8 cellular contexts compared by ENCODE assay signal in genomic region chr1:156860639-156861423, GRCh38. TPM values are rescaled to one million over a fixed set of nuclear protein-coding genes. Genes with fewer than 3 reads are reported as not detected.
DNase-seq lines count a peak whose midpoint lies in the region; ATAC-seq, FAIRE-seq and TF ChIP-seq lines count a peak whose summit lies in the region.

NTRK1 (plus strand) TSS chr1:156860865; CDS start chr1:156860935, 70 bp downstream.

- WGBS in GM12878 (ENCODE audit: insufficient coverage, insufficient replicate concordance, low lambda C conversion rate, missing lambda C conversion rate) = 14% methylated on average over 60 of the region's 69 CpGs
- 3 to 7% methylated on average over 23 to 60 of the region's 69 CpGs for WGBS in lower leg skin, 2 donors

- H3K36me3 Mint-ChIP-seq in T-helper 2 cell treated with Interferon-gamma antibody and Interleukin-4, amounts not matched to agents 5 μg/mL and 100 μg/mL, for 36 hours (ENCODE audit: low read depth) = no peaks in the 10 kb centered on the region
- peaks cover 0 to 4% (median 0%) of the 10 kb centered on the region in 3 donors for H3K36me3 Mint-ChIP-seq in immature natural killer cell

- no peaks in the 10 kb centered on the region for H3K9me2 ChIP-seq in MM.1S (replicated peaks; ENCODE audit: insufficient read depth, low read length)

- peaks cover 56% of the 10 kb centered on the region for H3K27me3 ChIP-seq in DND-41 (ENCODE audit: insufficient read depth, low read length, poor library complexity)
- H3K27me3 ChIP-seq in MM.1S (replicated peaks; ENCODE audit: insufficient read depth, low read length) = peaks cover 71% of the 10 kb centered on the region
- peaks cover 8 to 22% of the 10 kb centered on the region in 2 experiments for H3K27me3 ChIP-seq in GM12878 (replicated peaks in 1 of 2; ENCODE audit: control insufficient read depth in 2 of 2, insufficient read depth in 2 of 2, low read length in 1 of 2)

- no peak for TF ChIP-seq POLR2A in GM12878 (IDR thresholded peaks at IDR 0.05; ENCODE audit: low read depth, low read length)
- TF ChIP-seq POLR2A in lower leg skin (IDR thresholded peaks at IDR 0.05) = no peak

- TF ChIP-seq RAD21 in GM12878 (IDR thresholded peaks at IDR 0.05; ENCODE audit: insufficient read depth, low read depth, low read length) = no peak

- H3K4me3 ChIP-seq in DND-41 (ENCODE audit: low read depth in 1 of 2, low read length in 2 of 2) (peak within 1 kb of the TSS in 1 of 2 experiments; percentile 41; a peak in 2 of 4 replicates), MM.1S (ENCODE audit: low read length) (peak within 1 kb of the TSS; percentile 39), GM12878 (peak within 1 kb of the TSS; percentile 53; the same call in 1 of the 2 replicates), lower leg skin (ENCODE audit: low read depth, poor library complexity, severe bottlenecking) (no peak within 1 kb of the TSS)

- BruUV-seq in GM12878 (replicated peaks; lab: Mats Ljungman, UMichigan) = no TSS peak

- ATAC-seq in DND-41 (ENCODE audit: insufficient read depth, low read depth) (peak; percentile 96), GM12878 (peak; percentile 77)

- DNase-seq in DND-41 = peak; percentile 86
- DNase-seq in MM.1S = peak; percentile 78
- DNase-seq in T-helper 2 cell treated with Interferon-gamma antibody and Interleukin-4, amounts not matched to agents 5 μg/mL and 100 μg/mL, for 36 hours (ENCODE audit: low spot score) = peak; percentile 75
- no peak for DNase-seq in GM12878 (ENCODE audit: low read depth, low spot score)
- DNase-seq in immature natural killer cell = peak; percentile 49 to 60 (median 58)
- DNase-seq in stimulated activated CD4-positive, alpha-beta T cell treated with anti-CD3 and anti-CD28 coated beads, Interleukin-4, amount 100 ng/mL, for 1 hour = peak; percentile 55
- no peak for DNase-seq in lower leg skin (ENCODE audit: low spot score in 2 of 2)
- no peak for DNase-seq in H4 (ENCODE audit: low spot score)

- H3K4me3 Mint-ChIP-seq in T-helper 2 cell treated with Interferon-gamma antibody and Interleukin-4, amounts not matched to agents 5 μg/mL and 100 μg/mL, for 36 hours = peak within 1 kb of the TSS; percentile 86
- peak within 1 kb of the TSS; percentile 80 to 90 (median 88) for H3K4me3 Mint-ChIP-seq in immature natural killer cell

- CTCF ChIA-PET in GM12878 (lab: Yijun Ruan, JAX) = interaction anchor here (0.7 to 9.4 kb wide), 44 partner anchors 9 to 296 kb away, joined by 3 to 248 read pairs (median 6); partner anchors contain the start of genes CRABP2, ISG20L2, METTL25B and MRPL24

- no peaks in the 10 kb centered on the region for H3F3A ChIP-seq in MM.1S (ENCODE audit: insufficient read depth, low read length)

- RAD21 ChIA-PET in GM12878 (lab: Charles Lee; ENCODE audit: unreplicated experiment) = interaction anchor here (0.6 to 7.0 kb wide), 18 partner anchors 17 to 247 kb away, joined by 3 to 115 read pairs (median 6); partner anchors contain the start of genes ISG20L2, METTL25B and MRPL24

- H3K4me1 Mint-ChIP-seq in T-helper 2 cell treated with Interferon-gamma antibody and Interleukin-4, amounts not matched to agents 5 μg/mL and 100 μg/mL, for 36 hours (ENCODE audit: low read depth) = peaks cover 55% of the 10 kb centered on the region
- H3K4me1 Mint-ChIP-seq in immature natural killer cell = peaks cover 18 to 27% of the 10 kb centered on the region in 2 donors

- H3K9me3 Mint-ChIP-seq in T-helper 2 cell treated with Interferon-gamma antibody and Interleukin-4, amounts not matched to agents 5 μg/mL and 100 μg/mL, for 36 hours = no peaks in the 10 kb centered on the region
- no peaks in the 10 kb centered on the region for H3K9me3 Mint-ChIP-seq in immature natural killer cell

- intact Hi-C loops in GM12878 (cut with micrococcal nuclease; ENCODE audit: unreplicated experiment) (loop anchor here (1.0 kb wide), 4 partner anchors 22 to 172 kb away; no protein-coding TSS in a partner anchor), lower leg skin (cut with DNase I; ENCODE audit: low total_unique reads) (no loop called here)

- H3K79me2 ChIP-seq in DND-41 (ENCODE audit: insufficient read depth, low read length) (no peaks in the 10 kb centered on the region), MM.1S (ENCODE audit: low read length) (no peaks in the 10 kb centered on the region), GM12878 (ENCODE audit: control insufficient read depth, insufficient read depth, low read length) (no peaks in the 10 kb centered on the region)

- H3K4me2 ChIP-seq in DND-41 (ENCODE audit: insufficient read depth, low read length) (peak within 1 kb of the TSS; percentile 63), MM.1S (ENCODE audit: low read depth, low read length) (peak within 1 kb of the TSS; percentile 90), GM12878 (ENCODE audit: control insufficient read depth, insufficient read depth) (peak within 1 kb of the TSS; percentile 85)

- H3K9ac ChIP-seq in DND-41 (ENCODE audit: low read depth, low read length) (peak within 1 kb of the TSS; percentile 25; the same call in 1 of the 2 replicates), MM.1S (ENCODE audit: low read length) (no peak within 1 kb of the TSS), GM12878 (ENCODE audit: control insufficient read depth, insufficient read depth, low read length) (no peak within 1 kb of the TSS)

- no peak for TF ChIP-seq EP300 in GM12878 (IDR thresholded peaks at IDR 0.05; ENCODE audit: borderline replicate concordance in 1 of 2, control insufficient read depth in 1 of 2, low read depth in 2 of 2, low read length in 2 of 2)

- no peaks in the 10 kb centered on the region for H3K9me3 ChIP-seq in DND-41 (ENCODE audit: insufficient read depth, low read length, severe bottlenecking)
- no peaks in the 10 kb centered on the region for H3K9me3 ChIP-seq in MM.1S (replicated peaks; ENCODE audit: insufficient read depth, low read length)
- H3K9me3 ChIP-seq in GM12878 (replicated peaks; ENCODE audit: control insufficient read depth, insufficient read depth, low read length) = no peaks in the 10 kb centered on the region

- POLR2A ChIA-PET in GM12878 (lab: Charles Lee) = interaction anchor here (0.8 to 1.7 kb wide), 4 partner anchors 23 to 172 kb away, joined by 3 to 9 read pairs (median 6); no protein-coding TSS in a partner anchor

- TF ChIP-seq CTCF in DND-41 (IDR thresholded peaks at IDR 0.05; ENCODE audit: borderline replicate concordance, extremely low read depth, low read length, poor library complexity, severe bottlenecking) (no peak), MM.1S (IDR thresholded peaks at IDR 0.05; ENCODE audit: low read length) (no peak), GM12878 (IDR thresholded peaks at IDR 0.05 in 2 of 3, conservative IDR thresholded peaks at IDR 0.05 in 1 of 3; ENCODE audit: control insufficient read depth in 2 of 3, extremely low read depth in 1 of 3, insufficient read depth in 1 of 3, low read depth in 3 of 3, low read length in 3 of 3) (no peak), lower leg skin (IDR thresholded peaks at IDR 0.05) (no peak)

- no peak for FAIRE-seq in GM12878 (lab: Jason Lieb, UNC)

- SMC1A ChIA-PET in GM12878 (lab: Charles Lee; ENCODE audit: uncharacterized antibody, unreplicated experiment) = interaction anchor here (0.9 to 7.6 kb wide), 20 partner anchors 8 to 176 kb away, joined by 3 to 123 read pairs (median 6); partner anchors contain the start of genes ISG20L2, METTL25B and MRPL24

- H3K27ac Mint-ChIP-seq in T-helper 2 cell treated with Interferon-gamma antibody and Interleukin-4, amounts not matched to agents 5 μg/mL and 100 μg/mL, for 36 hours = peak within 1 kb of the TSS; percentile 28
- peak within 1 kb of the TSS in 4 of 6 donors; percentile 36 to 81 (median 48) for H3K27ac Mint-ChIP-seq in immature natural killer cell

- H3K4me1 ChIP-seq in DND-41 (ENCODE audit: insufficient read depth, low read length) (peaks cover 20% of the 10 kb centered on the region), MM.1S (ENCODE audit: low read length) (peaks cover 24% of the 10 kb centered on the region), GM12878 (ENCODE audit: control insufficient read depth, insufficient read depth, low read length) (peaks cover 26% of the 10 kb centered on the region)

- H3K27ac ChIP-seq in DND-41 (ENCODE audit: low read length) (no peak within 1 kb of the TSS), MM.1S (ENCODE audit: low read length) (no peak within 1 kb of the TSS), GM12878 (ENCODE audit: control insufficient read depth, insufficient read depth) (no peak within 1 kb of the TSS)

- H3K27me3 Mint-ChIP-seq in T-helper 2 cell treated with Interferon-gamma antibody and Interleukin-4, amounts not matched to agents 5 μg/mL and 100 μg/mL, for 36 hours (ENCODE audit: low read depth) = peaks cover 42% of the 10 kb centered on the region
- H3K27me3 Mint-ChIP-seq in immature natural killer cell (ENCODE audit: low read depth in 3 of 3) = peaks cover 18 to 25% (median 18%) of the 10 kb centered on the region in 3 donors

- H2AFZ ChIP-seq in DND-41 (ENCODE audit: low read depth, low read length) = peak within 1 kb of the TSS; percentile 57
- H2AFZ ChIP-seq in MM.1S (ENCODE audit: low read length) = peak within 1 kb of the TSS; percentile 28
- H2AFZ ChIP-seq in GM12878 (ENCODE audit: control insufficient read depth, low read depth, low read length) = peak within 1 kb of the TSS; percentile 46

- H4K20me1 ChIP-seq in DND-41 (ENCODE audit: insufficient read depth, low read length) = peaks cover 11% of the 10 kb centered on the region
- H4K20me1 ChIP-seq in MM.1S (ENCODE audit: insufficient read depth, low read length) = no peaks in the 10 kb centered on the region
- no peaks in the 10 kb centered on the region for H4K20me1 ChIP-seq in GM12878 (ENCODE audit: control insufficient read depth, insufficient read depth)

- in situ Hi-C loops in GM12878 (cut with MboI) = loop anchor here (5.0 kb wide), 2 partner anchors 59 to 174 kb away; no protein-coding TSS in a partner anchor

- H3K36me3 ChIP-seq in DND-41 (ENCODE audit: insufficient read depth, low read length) (no peaks in the 10 kb centered on the region), MM.1S (replicated peaks; ENCODE audit: insufficient read depth, low read length) (no peaks in the 10 kb centered on the region), GM12878 (ENCODE audit: control insufficient read depth in 2 of 2, insufficient read depth in 2 of 2, low read length in 1 of 2) (no peaks in the 10 kb centered on the region)

RNA-seq across cellular contexts. Expression of gene NTRK1, which starts in this region (rescaled TPM):
- not detected in 2 replicates for total RNA-seq in GM12878 (2013; cell fraction: nucleolus; rRNA removed)
- 0.16 and 0.56 TPM in 2 replicates for total RNA-seq in GM12878 (2014; rRNA removed)
- total RNA-seq in GM12878 (2014; rRNA removed; fragmentation: Illumina TruSeq; extraction: Trizol) = not detected in 2 replicates
- total RNA-seq in GM12878 (2021) = 0.19 TPM in 1 of 2 replicates, not detected in the other
- polyA plus RNA-seq in GM12878 (2011; ENCODE audit: low read depth) = not detected
- polyA plus RNA-seq in GM12878 (2011; rRNA removed) = 0.07 and 0.10 TPM in 2 replicates
- 0.19 and 0.20 TPM in 2 replicates for polyA plus RNA-seq in GM12878 (2011; cell fraction: cytosol; rRNA removed)
- 0.83 and 1.3 TPM in 2 replicates for polyA plus RNA-seq in GM12878 (2011; cell fraction: nucleus; rRNA removed)
- polyA plus RNA-seq in GM12878 (2012) = not detected in 2 replicates
- not detected in 2 replicates for polyA plus RNA-seq in GM12878 (2014; fragmentation: Illumina TruSeq; extraction: Trizol)
- not detected for polyA plus RNA-seq in GM12878 (2014; fragmentation: Nextera tagmentation; extraction: Ambion mirVana)
- 0.08 TPM in 1 of 2 replicates, not detected in the other for polyA plus RNA-seq in GM12878 (2014; rRNA removed)
- under 1 TPM in 1 of 2 experiments, not detected in 1; 0.40 TPM for polyA plus RNA-seq in GM12878 (2016; fragmentation: Nextera tagmentation; extraction: Ambion mirVana)
- 0.15 and 0.22 TPM in 2 replicates for polyA minus RNA-seq in GM12878 (2011; rRNA and poly(A)+ RNA removed)
- not detected in 2 replicates for polyA minus RNA-seq in GM12878 (2011; cell fraction: cytosol; rRNA and poly(A)+ RNA removed)
- 0.24 TPM in 1 of 2 replicates, not detected in the other for polyA minus RNA-seq in GM12878 (2011; cell fraction: nucleus; rRNA and poly(A)+ RNA removed)
- under 1 TPM in 1 of 3 donors, not detected in 2; 0.71 TPM for polyA plus RNA-seq in immature natural killer cell
- total RNA-seq in lower leg skin = under 1 TPM in 1 of 4 donors, not detected in 3; 0.23 TPM
- 0.10 TPM in 1 of 2 replicates, not detected in the other for total RNA-seq in H4 (2014; rRNA removed; shearing (Covaris generic))

Comparison
In these comparisons a context has a peak if more than half of its experiments do, and no peak if none do; other contexts are left out.
1. Peak in DNase-seq in immature natural killer cell; RNA of the gene not detected or under 1 TPM.
2. DNase-seq: peak in DND-41 (single experiment), MM.1S (single experiment), T-helper 2 cell treated with Interferon-gamma antibody and Interleukin-4, amounts not matched to agents 5 μg/mL and 100 μg/mL, for 36 hours (single experiment) and stimulated activated CD4-positive, alpha-beta T cell treated with anti-CD3 and anti-CD28 coated beads, Interleukin-4, amount 100 ng/mL, for 1 hour (single experiment); none in GM12878 (single experiment), lower leg skin (0 of 2) and H4 (single experiment).
3. Peak in every context shown above with its lines, with median percentiles within 50 percentile points of each other: H2AFZ ChIP-seq and H3K4me2 ChIP-seq.